ENCODE assay signal across 7 cellular contexts in the genomic region with DNA sequence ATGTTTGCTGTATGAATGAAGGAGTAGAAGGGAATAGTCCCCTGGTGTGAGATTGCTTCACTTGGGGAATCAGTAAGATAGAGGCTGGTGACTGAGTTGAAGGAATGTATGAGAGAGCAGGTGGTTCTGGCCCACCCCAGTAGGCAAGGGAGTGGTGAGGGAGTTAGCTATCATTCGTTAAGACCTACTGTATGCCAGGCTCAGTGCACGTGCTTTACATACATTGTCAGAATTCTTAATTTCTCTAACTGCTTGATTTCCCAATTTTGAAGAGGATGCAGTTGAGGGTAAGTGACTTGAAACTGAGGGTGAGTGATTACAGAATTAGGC. TPM values are rescaled to one million over a fixed set of nuclear protein-coding genes. Genes with fewer than 3 reads are reported as not detected.
DNase-seq lines count a peak whose midpoint lies in the region; ATAC-seq, FAIRE-seq and TF ChIP-seq lines count a peak whose summit lies in the region.

No MANE protein-coding gene starts in this region.

- ATAC-seq in GM18868 (IDR thresholded peaks at IDR 0.05; ENCODE audit: unreplicated experiment) (peak; percentile 3), memory B cell (ENCODE audit: low read depth) (no peak)

- intact Hi-C loops in posterior vena cava (cut with DNase I): no loop called here

- H3K27ac Mint-ChIP-seq in astrocyte (ENCODE audit: unreplicated experiment): peak overlapping the region; percentile 85
- H3K27ac Mint-ChIP-seq in memory B cell: peak overlapping the region; percentile 97

- H3K9me3 Mint-ChIP-seq in astrocyte (ENCODE audit: unreplicated experiment): no peaks in the 10 kb centered on the region
- no peaks in the 10 kb centered on the region for H3K9me3 Mint-ChIP-seq in memory B cell

- H3K36me3 ChIP-seq in astrocyte (ENCODE audit: insufficient read depth, low read length): no peaks in the 10 kb centered on the region

- peak overlapping the region; percentile 98 for H3K4me2 ChIP-seq in astrocyte (ENCODE audit: low read length)

- peak overlapping the region; percentile 84 for H3K27ac ChIP-seq in astrocyte (ENCODE audit: low read depth, low read length)

- no peaks in the 10 kb centered on the region for H3K27me3 Mint-ChIP-seq in astrocyte (ENCODE audit: low read depth, unreplicated experiment)
- no peaks in the 10 kb centered on the region for H3K27me3 Mint-ChIP-seq in memory B cell

- peaks cover 57% of the 10 kb centered on the region for H3K79me2 ChIP-seq in astrocyte (ENCODE audit: insufficient read depth, low read length)

- TF ChIP-seq CTCF in astrocyte (IDR thresholded peaks at IDR 0.05; ENCODE audit: insufficient read depth, low read depth, low read length): no peak

- peak; percentile 49 for FAIRE-seq in astrocyte (lab: Jason Lieb, UNC)

- H2AFZ ChIP-seq in astrocyte (ENCODE audit: low read depth, low read length): peak overlapping the region; percentile 56

- H3K9ac ChIP-seq in astrocyte (ENCODE audit: low read length): peak overlapping the region; percentile 95

- H3K9me3 ChIP-seq in astrocyte (ENCODE audit: insufficient read depth, low read depth, low read length): no peaks in the 10 kb centered on the region

- H3K27me3 ChIP-seq in astrocyte (ENCODE audit: insufficient read depth, low read length): no peaks in the 10 kb centered on the region

- peak; percentile 6 for DNase-seq in HT1080 (ENCODE audit: low read depth)
- peak; percentile 1 for DNase-seq in astrocyte (ENCODE audit: low read depth)
- DNase-seq in memory B cell (ENCODE audit: low spot score in 2 of 2): no peak
- DNase-seq in posterior vena cava (ENCODE audit: low spot score): no peak
- DNase-seq in SKM-1 treated with dmso at 0.1 percent for 144 hours (lab: John Stamatoyannopoulos, UW; ENCODE audit: unreplicated experiment): no peak
- no peak for DNase-seq in NCI-H1417 treated with DMSO at 0.1 percent for 48 hours (lab: John Stamatoyannopoulos, UW)

- H4K20me1 ChIP-seq in astrocyte (ENCODE audit: insufficient read depth, low read length): peaks cover 29% of the 10 kb centered on the region

- H3K4me3 Mint-ChIP-seq in astrocyte (ENCODE audit: unreplicated experiment) (peak overlapping the region; percentile 95), memory B cell (peak overlapping the region; percentile 78)

- H3K36me3 Mint-ChIP-seq in astrocyte (ENCODE audit: low read depth, unreplicated experiment): no peaks in the 10 kb centered on the region
- H3K36me3 Mint-ChIP-seq in memory B cell: no peaks in the 10 kb centered on the region

- H3K4me1 ChIP-seq in astrocyte (ENCODE audit: insufficient read depth, low read length): peaks cover 3% of the 10 kb centered on the region

- peaks cover 19% of the 10 kb centered on the region for H3K4me1 Mint-ChIP-seq in astrocyte (ENCODE audit: low read depth, unreplicated experiment)
- H3K4me1 Mint-ChIP-seq in memory B cell: peaks cover 23% of the 10 kb centered on the region

- peak overlapping the region; percentile 80 for H3K4me3 ChIP-seq in astrocyte (ENCODE audit: insufficient read depth, low read depth, low read length)

RNA-seq across cellular contexts. Expression of a gene that starts 0.7 kb away (rescaled TPM):
- 55.4 and 77.2 TPM in 2 replicates for total RNA-seq in HT1080 (2014; rRNA removed; shearing (Covaris generic))
- 83.6 and 99.7 TPM in 2 replicates for polyA plus RNA-seq in HT1080 (2015; cell fraction: cytosol; rRNA removed)
- polyA plus RNA-seq in HT1080 (2015; cell fraction: nucleus; rRNA removed): 33.1 and 34.0 TPM in 2 replicates
- total RNA-seq in astrocyte: 36.7 and 41.6 TPM in 2 replicates
- total RNA-seq in posterior vena cava: 10 to 100 TPM; 24.8 to 25.1 TPM

Comparison
In these comparisons a context has a peak if more than half of its experiments do, and no peak if none do; other contexts are left out.
1. DNase-seq: peak in HT1080 (single experiment) and astrocyte (single experiment); none in memory B cell (0 of 2), posterior vena cava (single experiment), SKM-1 treated with dmso at 0.1 percent for 144 hours (single experiment) and NCI-H1417 treated with DMSO at 0.1 percent for 48 hours (single experiment).